ENCODE assay signal across 8 cellular contexts in genomic region chr12:95002754-95003153, GRCh38. TPM values are rescaled to one million over a fixed set of nuclear protein-coding genes. Genes with fewer than 3 reads are reported as not detected.
A peak's percentile ranks its signal among the peaks of the same experiment; 100 is the strongest.
DNase-seq lines count a peak whose midpoint lies in the region; ATAC-seq, FAIRE-seq and TF ChIP-seq lines count a peak whose summit lies in the region.

No MANE protein-coding gene starts in this region.

- peaks cover 16% of the 10 kb centered on the region for H3K9me3 Mint-ChIP-seq in activated CD4-positive, alpha-beta memory T cell treated with anti-CD3 and anti-CD28 coated beads for 36 hours

- FAIRE-seq in frontal cortex (lab: Jason Lieb, UNC): no peak

- H3K27me3 Mint-ChIP-seq in activated CD4-positive, alpha-beta memory T cell treated with anti-CD3 and anti-CD28 coated beads for 36 hours: no peaks in the 10 kb centered on the region

- TF ChIP-seq POLR2A in stomach (IDR thresholded peaks at IDR 0.05): no peak

- H3K9me3 ChIP-seq in iPS-18a (ENCODE audit: control insufficient read depth, low read depth, low read length) (no peaks in the 10 kb centered on the region), stomach (peaks cover 2 to 10% (median 6%) of the 10 kb centered on the region in 4 donors)

- H3K4me3 Mint-ChIP-seq in activated CD4-positive, alpha-beta memory T cell treated with anti-CD3 and anti-CD28 coated beads for 36 hours: peak overlapping the region; percentile 91

- TF ChIP-seq CTCF in stomach (IDR thresholded peaks at IDR 0.05): no peak

- peak; percentile 40 for DNase-seq in SIG-M5 treated with dmso at 0.1 percent for 504 hours (lab: John Stamatoyannopoulos, UW; ENCODE audit: unreplicated experiment)
- no peak for DNase-seq in SIG-M5 (lab: John Stamatoyannopoulos, UW)
- no peak for DNase-seq in activated CD4-positive, alpha-beta memory T cell treated with anti-CD3 and anti-CD28 coated beads for 36 hours
- no peak for DNase-seq in stomach
- no peak for DNase-seq in sciatic nerve (ENCODE audit: low spot score)
- DNase-seq in frontal cortex (ENCODE audit: low spot score in 2 of 2): no peak

- intact Hi-C loops in activated CD4-positive, alpha-beta memory T cell treated with anti-CD3 and anti-CD28 coated beads for 36 hours (cut with micrococcal nuclease): loop anchor here (1.0 to 5.0 kb wide), 7 partner anchors 14 to 1035 kb away; partner anchors contain the start of genes FGD6, LTA4H, NR2C1 and VEZT
- intact Hi-C loops in stomach (cut with DNase I; ENCODE audit: low total_unique reads): no loop called here
- intact Hi-C loops in sciatic nerve (cut with DNase I): no loop called here

- peaks cover 22% of the 10 kb centered on the region for H3K36me3 Mint-ChIP-seq in activated CD4-positive, alpha-beta memory T cell treated with anti-CD3 and anti-CD28 coated beads for 36 hours

- H3K4me3 ChIP-seq in iPS-18a (ENCODE audit: low read length): peak overlapping the region; percentile 78
- H3K4me3 ChIP-seq in stomach: peak overlapping the region; percentile 77 to 90 (median 84)

- no peak for ATAC-seq in sciatic nerve
- ATAC-seq in HG02981 (IDR thresholded peaks at IDR 0.05; ENCODE audit: unreplicated experiment): no peak

- no peak for TF ChIP-seq EP300 in stomach (IDR thresholded peaks at IDR 0.05)

- peak overlapping the region; percentile 87 for H3K27ac Mint-ChIP-seq in activated CD4-positive, alpha-beta memory T cell treated with anti-CD3 and anti-CD28 coated beads for 36 hours

- H3K27ac ChIP-seq in iPS-18a (ENCODE audit: low read length) (peak overlapping the region; percentile 32), stomach (peak overlapping the region in 4 of 5 donors; percentile 81 to 92 (median 86))

- H3K4me1 ChIP-seq in iPS-18a (ENCODE audit: control insufficient read depth, low read depth, low read length) (no peaks in the 10 kb centered on the region), stomach (peaks cover 11 to 54% (median 32%) of the 10 kb centered on the region in 4 donors)

- H3K27me3 ChIP-seq in iPS-18a (ENCODE audit: control insufficient read depth, insufficient read depth, low read length) (no peaks in the 10 kb centered on the region), stomach (no peaks in the 10 kb centered on the region)

- POLR2A ChIA-PET in activated CD4-positive, alpha-beta memory T cell treated with anti-CD3 and anti-CD28 coated beads for 36 hours (lab: Charles Lee): interaction anchor here (1.2 to 2.5 kb wide), 5 partner anchors 13 to 471 kb away, joined by 3 to 19 read pairs (median 4); partner anchors contain the start of gene METAP2

- peak overlapping the region; percentile 82 for H3K9ac ChIP-seq in iPS-18a (ENCODE audit: low read length)

- CTCF ChIA-PET in activated CD4-positive, alpha-beta memory T cell treated with anti-CD3 and anti-CD28 coated beads for 36 hours (lab: Charles Lee): interaction anchor here (0.6 kb wide), 1 partner anchor 399 kb away, joined by 4 read pairs; no protein-coding TSS in a partner anchor

- H3K4me1 Mint-ChIP-seq in activated CD4-positive, alpha-beta memory T cell treated with anti-CD3 and anti-CD28 coated beads for 36 hours (ENCODE audit: low read depth): peaks cover 45% of the 10 kb centered on the region

- H3K36me3 ChIP-seq in iPS-18a (ENCODE audit: control insufficient read depth, low read depth, low read length) (peaks cover 10% of the 10 kb centered on the region), stomach (peaks cover 3 to 20% (median 17%) of the 10 kb centered on the region in 4 donors)

- 18 to 28% (median 21%) methylated on average over 3 of the region's 3 CpGs for WGBS in stomach, 5 donors

RNA-seq across cellular contexts. Expression of gene NDUFA12, which starts 0.7 kb away (rescaled TPM):
- total RNA-seq in activated CD4-positive, alpha-beta memory T cell treated with anti-CD3 and anti-CD28 coated beads for 36 hours: 100 to 1,000 TPM; 150 to 156 TPM
- total RNA-seq in stomach (10 to 100 TPM; 20.4 to 82.8 (median 59.4) TPM), sciatic nerve (66.1 TPM), frontal cortex (76.6 TPM)
- polyA plus RNA-seq in stomach: 100 to 1,000 TPM; 118 to 142 (median 131) TPM
